Comparison of ENCODE assay signal across 16 cellular contexts in the genomic region with DNA sequence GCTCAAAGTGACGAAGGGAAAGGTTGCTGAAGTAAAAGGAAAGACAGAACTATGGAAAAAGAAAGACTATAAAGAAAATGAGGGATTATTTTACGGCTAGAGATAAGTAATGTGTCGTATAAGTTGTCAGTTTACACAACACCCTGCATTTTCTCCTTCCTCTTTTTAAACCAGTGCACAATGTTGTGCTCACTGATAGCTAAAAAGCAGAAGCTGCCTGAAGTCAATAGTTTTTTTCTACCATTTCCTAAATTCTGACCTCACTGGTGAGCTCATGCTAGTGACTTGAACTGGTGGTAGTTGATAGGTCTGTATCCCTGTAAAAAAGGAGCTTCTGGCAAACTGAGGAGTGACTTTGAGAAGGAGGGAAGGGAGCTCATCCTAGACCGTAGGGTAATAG.
DNase-seq lines count a peak whose midpoint lies in the region; ATAC-seq, FAIRE-seq and TF ChIP-seq lines count a peak whose summit lies in the region.
"Had no signal": no experiment of that assay in that cellular context is flagged by ENCODE, and none has a peak within 500 bp of the region (broad histone marks: within the 10 kb centered on the region; RNA-seq: fewer than 3 reads in every experiment).

No MANE protein-coding gene starts in this region.

- TF ChIP-seq CTCF in GM12878 (IDR thresholded peaks at IDR 0.05 in 2 of 3, conservative IDR thresholded peaks at IDR 0.05 in 1 of 3; ENCODE audit: control insufficient read depth in 2 of 3, extremely low read depth in 1 of 3, insufficient read depth in 1 of 3, low read depth in 3 of 3, low read length in 3 of 3), result no peak
- TF ChIP-seq CTCF in neutrophil (IDR thresholded peaks at IDR 0.05), result peak; percentile 23

- TF ChIP-seq RAD21 in GM12878 (IDR thresholded peaks at IDR 0.05; ENCODE audit: insufficient read depth, low read depth, low read length), result no peak

- CTCF ChIA-PET in GM12878 (lab: Yijun Ruan, JAX), result interaction anchor here (0.6 to 2.0 kb wide), 5 partner anchors 463 to 829 kb away, joined by 3 to 11 read pairs (median 5); no protein-coding TSS in a partner anchor

- H2AFZ ChIP-seq in GM12878 (ENCODE audit: control insufficient read depth, low read depth, low read length), result no peak overlapping the region

- H3K4me2 ChIP-seq in GM12878 (ENCODE audit: control insufficient read depth, insufficient read depth), result no peak overlapping the region

- H4K20me1 ChIP-seq in GM12878 (ENCODE audit: control insufficient read depth, insufficient read depth), result no peaks in the 10 kb centered on the region

- peak; percentile 55 for ATAC-seq in GM18505 (IDR thresholded peaks at IDR 0.05; ENCODE audit: unreplicated experiment)
- peak; percentile 49 for ATAC-seq in GM12878
- ATAC-seq in HG02759 (IDR thresholded peaks at IDR 0.05; ENCODE audit: unreplicated experiment), result no peak
- ATAC-seq: foreskin keratinocyte had no signal

- H3K9ac ChIP-seq in GM12878 (ENCODE audit: control insufficient read depth, insufficient read depth, low read length), result no peak overlapping the region

- RAD21 ChIA-PET in GM12878 (lab: Charles Lee; ENCODE audit: unreplicated experiment), result interaction anchor here (0.8 to 1.6 kb wide), 2 partner anchors 462 to 464 kb away, joined by 3 to 4 read pairs; no protein-coding TSS in a partner anchor

- POLR2A ChIA-PET in GM12878 (lab: Charles Lee), result no interaction called here

- DNase-seq in MV-4-11 (lab: John Stamatoyannopoulos, UW) (peak; percentile 91), GM12878 (ENCODE audit: low read depth, low spot score) (no peak), T-helper 9 cell (no peak)
- no peak for DNase-seq in stimulated activated CD4-positive, alpha-beta T cell treated with anti-CD3 and anti-CD28 coated beads, Interleukin-15, amount 100 ng/mL, for 24 hours
- DNase-seq: activated naive CD4-positive, alpha-beta T cell treated with Interleukin-2 at 50 U/mL for 16 hours; CD4-positive, alpha-beta memory T cell; effector CD8-positive, alpha-beta T cell; islet precursor cell; NCI-H187; NCI-H524 treated with DMSO at 0.1 percent for 48 hours; stimulated activated CD4-positive, alpha-beta T cell treated with anti-CD3 and anti-CD28 coated beads, Interleukin-2, amount 100 ng/mL, for 48 hours; WERI-Rb-1 had no signal

- no peaks in the 10 kb centered on the region for H3K36me3 ChIP-seq in GM12878 (ENCODE audit: control insufficient read depth in 2 of 2, insufficient read depth in 2 of 2, low read length in 1 of 2)
- no peaks in the 10 kb centered on the region for H3K36me3 ChIP-seq in neutrophil
- H3K36me3 ChIP-seq: WERI-Rb-1 had no signal

- H3K79me2 ChIP-seq in GM12878 (ENCODE audit: control insufficient read depth, insufficient read depth, low read length), result no peaks in the 10 kb centered on the region

- SMC1A ChIA-PET in GM12878 (lab: Charles Lee; ENCODE audit: uncharacterized antibody, unreplicated experiment), result interaction anchor here (0.8 to 2.5 kb wide), 4 partner anchors 18 to 547 kb away, joined by 3 to 10 read pairs (median 3); no protein-coding TSS in a partner anchor

- H3K4me1 ChIP-seq in GM12878 (ENCODE audit: control insufficient read depth, insufficient read depth, low read length), result no peaks in the 10 kb centered on the region
- peaks cover 18 to 23% of the 10 kb centered on the region in 2 experiments for H3K4me1 ChIP-seq in neutrophil (ENCODE audit: control insufficient read depth in 1 of 2, insufficient read depth in 1 of 2, low read depth in 1 of 2, low read length in 1 of 2)
- H3K4me1 ChIP-seq: foreskin keratinocyte had no signal

- no peak for TF ChIP-seq POLR2A in GM18505 (IDR thresholded peaks at IDR 0.05; ENCODE audit: borderline replicate concordance, extremely low read depth, insufficient read depth, insufficient read length)
- TF ChIP-seq POLR2A in GM12878 (IDR thresholded peaks at IDR 0.05; ENCODE audit: low read depth, low read length), result no peak

- no peak overlapping the region for H3K27ac ChIP-seq in GM12878 (ENCODE audit: control insufficient read depth, insufficient read depth)
- H3K27ac ChIP-seq in neutrophil, result peak overlapping the region; percentile 95
- H3K27ac ChIP-seq: foreskin keratinocyte, WERI-Rb-1 had no signal

- 4% methylated on average over 4 of the region's 4 CpGs for WGBS in GM12878 (ENCODE audit: insufficient coverage, insufficient replicate concordance, low lambda C conversion rate, missing lambda C conversion rate)

- intact Hi-C loops in GM12878 (cut with micrococcal nuclease; ENCODE audit: unreplicated experiment), result loop anchor here (5.0 to 10.0 kb wide), 3 partner anchors 258 to 1395 kb away; no protein-coding TSS in a partner anchor

- H3K27me3 ChIP-seq in GM12878 (replicated peaks in 1 of 2; ENCODE audit: control insufficient read depth in 2 of 2, insufficient read depth in 2 of 2, low read length in 1 of 2) (no peaks in the 10 kb centered on the region), neutrophil (no peaks in the 10 kb centered on the region)
- H3K27me3 ChIP-seq: foreskin keratinocyte had no signal

- H3K4me3 ChIP-seq in GM12878 (no peak overlapping the region), neutrophil (ENCODE audit: low read depth in 1 of 2, low read length in 1 of 2) (peak overlapping the region; percentile 42 to 51)

- FAIRE-seq in GM12878 (lab: Jason Lieb, UNC), result no peak

- in situ Hi-C loops in GM12878 (cut with MboI), result loop anchor here (5.0 kb wide), 1 partner anchor 548 kb away; no protein-coding TSS in a partner anchor

- H3K9me3 ChIP-seq in GM12878 (replicated peaks; ENCODE audit: control insufficient read depth, insufficient read depth, low read length) (no peaks in the 10 kb centered on the region), neutrophil (no peaks in the 10 kb centered on the region)

- no peak for TF ChIP-seq EP300 in GM12878 (IDR thresholded peaks at IDR 0.05; ENCODE audit: borderline replicate concordance in 1 of 2, control insufficient read depth in 1 of 2, low read depth in 2 of 2, low read length in 2 of 2)

- BruUV-seq in GM12878 (replicated peaks; lab: Mats Ljungman, UMichigan), result no TSS peak

TF ChIP-seq in GM12878, 131 proteins besides CTCF, POLR2A, EP300 and RAD21:
- TF ChIP-seq ZBED1 (IDR thresholded peaks at IDR 0.05; ENCODE audit: borderline replicate concordance), result no peak
- TF ChIP-seq, protein P1, sequence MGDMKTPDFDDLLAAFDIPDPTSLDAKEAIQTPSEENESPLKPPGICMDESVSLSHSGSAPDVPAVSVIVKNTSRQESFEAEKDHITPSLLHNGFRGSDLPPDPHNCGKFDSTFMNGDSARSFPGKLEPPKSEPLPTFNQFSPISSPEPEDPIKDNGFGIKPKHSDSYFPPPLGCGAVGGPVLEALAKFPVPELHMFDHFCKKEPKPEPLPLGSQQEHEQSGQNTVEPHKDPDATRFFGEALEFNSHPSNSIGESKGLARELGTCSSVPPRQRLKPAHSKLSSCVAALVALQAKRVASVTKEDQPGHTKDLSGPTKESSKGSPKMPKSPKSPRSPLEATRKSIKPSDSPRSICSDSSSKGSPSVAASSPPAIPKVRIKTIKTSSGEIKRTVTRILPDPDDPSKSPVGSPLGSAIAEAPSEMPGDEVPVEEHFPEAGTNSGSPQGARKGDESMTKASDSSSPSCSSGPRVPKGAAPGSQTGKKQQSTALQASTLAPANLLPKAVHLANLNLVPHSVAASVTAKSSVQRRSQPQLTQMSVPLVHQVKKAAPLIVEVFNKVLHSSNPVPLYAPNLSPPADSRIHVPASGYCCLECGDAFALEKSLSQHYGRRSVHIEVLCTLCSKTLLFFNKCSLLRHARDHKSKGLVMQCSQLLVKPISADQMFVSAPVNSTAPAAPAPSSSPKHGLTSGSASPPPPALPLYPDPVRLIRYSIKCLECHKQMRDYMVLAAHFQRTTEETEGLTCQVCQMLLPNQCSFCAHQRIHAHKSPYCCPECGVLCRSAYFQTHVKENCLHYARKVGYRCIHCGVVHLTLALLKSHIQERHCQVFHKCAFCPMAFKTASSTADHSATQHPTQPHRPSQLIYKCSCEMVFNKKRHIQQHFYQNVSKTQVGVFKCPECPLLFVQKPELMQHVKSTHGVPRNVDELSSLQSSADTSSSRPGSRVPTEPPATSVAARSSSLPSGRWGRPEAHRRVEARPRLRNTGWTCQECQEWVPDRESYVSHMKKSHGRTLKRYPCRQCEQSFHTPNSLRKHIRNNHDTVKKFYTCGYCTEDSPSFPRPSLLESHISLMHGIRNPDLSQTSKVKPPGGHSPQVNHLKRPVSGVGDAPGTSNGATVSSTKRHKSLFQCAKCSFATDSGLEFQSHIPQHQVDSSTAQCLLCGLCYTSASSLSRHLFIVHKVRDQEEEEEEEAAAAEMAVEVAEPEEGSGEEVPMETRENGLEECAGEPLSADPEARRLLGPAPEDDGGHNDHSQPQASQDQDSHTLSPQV (IDR thresholded peaks at IDR 0.05), result no peak
- TF ChIP-seq KLF5 (IDR thresholded peaks at IDR 0.05; ENCODE audit: partially characterized antibody), result no peak
- no peak for TF ChIP-seq ETV6 (conservative IDR thresholded peaks at IDR 0.05 in 1 of 2, IDR thresholded peaks at IDR 0.05 in 1 of 2; ENCODE audit: borderline replicate concordance in 1 of 2, low read depth in 1 of 2)
- TF ChIP-seq, protein P2, sequence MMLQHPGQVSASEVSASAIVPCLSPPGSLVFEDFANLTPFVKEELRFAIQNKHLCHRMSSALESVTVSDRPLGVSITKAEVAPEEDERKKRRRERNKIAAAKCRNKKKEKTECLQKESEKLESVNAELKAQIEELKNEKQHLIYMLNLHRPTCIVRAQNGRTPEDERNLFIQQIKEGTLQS (IDR thresholded peaks at IDR 0.05; ENCODE audit: borderline replicate concordance, extremely low read depth, low read depth, low read length), result no peak
- TF ChIP-seq EZH2 (IDR thresholded peaks at IDR 0.05; ENCODE audit: borderline replicate concordance, control insufficient read depth, low read depth, low read length), result no peak
- no peak for TF ChIP-seq HCFC1 (IDR thresholded peaks at IDR 0.05; ENCODE audit: low read length)
- TF ChIP-seq SPI1 (IDR thresholded peaks at IDR 0.05; ENCODE audit: borderline replicate concordance, insufficient read depth, low read depth, low read length), result no peak; the same call in 1 of the 2 replicates
- peak; percentile 39; the same call in 1 of the 2 replicates for TF ChIP-seq ATF7 (IDR thresholded peaks at IDR 0.05; ENCODE audit: low read depth)
- TF ChIP-seq NR2F1 (conservative IDR thresholded peaks at IDR 0.05), result no peak
- TF ChIP-seq CEBPB (IDR thresholded peaks at IDR 0.05; ENCODE audit: borderline replicate concordance in 1 of 2, low read depth in 2 of 2, low read length in 2 of 2), result no peak
- no peak for TF ChIP-seq RAD51 (IDR thresholded peaks at IDR 0.05)
- no peak for TF ChIP-seq RBBP5 (conservative IDR thresholded peaks at IDR 0.05)
- TF ChIP-seq NFYA (IDR thresholded peaks at IDR 0.05; ENCODE audit: borderline replicate concordance, low read depth, low read length), result no peak
- TF ChIP-seq CREB1 (IDR thresholded peaks at IDR 0.05; ENCODE audit: low read depth), result 0 out of 2 replicates have a peak, but pooled peaks have one; percentile 22
- TF ChIP-seq ZSCAN29 (IDR thresholded peaks at IDR 0.05), result no peak
